In the genomic region with DNA sequence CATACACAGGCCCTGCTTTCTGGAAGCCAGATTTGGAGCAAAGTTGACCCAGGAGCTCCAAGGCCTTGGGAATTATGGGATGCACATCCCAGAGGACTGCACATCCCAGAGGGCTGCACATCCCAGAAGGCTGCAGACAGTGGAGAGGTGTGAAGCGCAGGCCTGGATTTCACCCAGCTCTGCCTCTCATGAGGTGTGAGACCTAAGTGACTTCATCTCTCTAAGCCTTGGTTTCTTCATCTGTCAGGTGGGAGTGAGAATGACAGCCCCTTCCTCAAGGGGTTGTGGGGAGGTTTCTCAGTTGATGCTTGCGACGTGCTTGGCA, we compare ENCODE assay signal across 32 cellular contexts.
"Had no signal": no experiment of that assay in that cellular context is flagged by ENCODE, and none has a peak within 500 bp of the region (broad histone marks: within the 10 kb centered on the region; RNA-seq: fewer than 3 reads in every experiment).

No MANE protein-coding gene starts in this region.

- DNase-seq: activated CD4-positive, alpha-beta memory T cell treated with anti-CD3 and anti-CD28 coated beads, Interleukin-2, amount 10 ng/mL, durations not matched to agents 7 days and 5 days; activated CD4-positive, alpha-beta T cell treated with anti-CD3 and anti-CD28 coated beads for 1 hour; activated CD4-positive, alpha-beta T cell treated with anti-CD3 and anti-CD28 coated beads for 36 hours; activated CD4-positive, alpha-beta T cell treated with anti-CD3 and anti-CD28 coated beads for 48 hours; activated CD4-positive, alpha-beta T cell treated with anti-CD3 and anti-CD28 coated beads, Interleukin-2, amount 10 ng/mL, durations not matched to agents 7 days and 5 days; activated CD4-positive, alpha-beta T cell treated with anti-CD3 and anti-CD28 coated beads, Interleukin-2, amount 50 U/mL, for 48 hours; activated CD4-positive, CD25-positive, alpha-beta regulatory T cell; activated CD8-positive, alpha-beta memory T cell treated with anti-CD3 and anti-CD28 coated beads for 24 hours; activated CD8-positive, alpha-beta memory T cell treated with anti-CD3 and anti-CD28 coated beads, Interleukin-2, amount 10 ng/mL, durations not matched to agents 7 days and 5 days; activated CD8-positive, alpha-beta memory T cell treated with anti-CD3 and anti-CD28 coated beads, Interleukin-2, amount 50 U/mL, for 48 hours; activated CD8-positive, alpha-beta T cell treated with anti-CD3 and anti-CD28 coated beads, Interleukin-2, amount 10 ng/mL, durations not matched to agents 7 days and 5 days; activated effector memory CD4-positive, alpha-beta T cell treated with Interleukin-2 at 50 U/mL for 16 hours; activated gamma-delta T cell; activated naive CD4-positive, alpha-beta T cell treated with anti-CD3 and anti-CD28 coated beads, Interleukin-2, amount 10 ng/mL, durations not matched to agents 7 days and 5 days; activated naive CD4-positive, alpha-beta T cell treated with Interleukin-2 at 50 U/mL for 16 hours; activated naive CD8-positive, alpha-beta T cell treated with anti-CD3 and anti-CD28 coated beads, Interleukin-2, amount 10 ng/mL, durations not matched to agents 7 days and 5 days; activated naive CD8-positive, alpha-beta T cell treated with anti-CD3 and anti-CD28 coated beads, Interleukin-2, amount 50 U/mL, for 24 hours; activated T-cell treated with anti-CD3 and anti-CD28 coated beads, Interleukin-2, amount 50 U/mL, for 24 hours; activated T-cell treated with anti-CD3 and anti-CD28 coated beads, Interleukin-2, amount 50 U/mL, for 48 hours; central memory CD4-positive, alpha-beta T cell; T-cell; T-helper 17 cell; T-helper 9 cell; WERI-Rb-1 had no signal

- H3K4me3 ChIP-seq: ascending aorta, cardiac muscle cell had no signal

- FAIRE-seq: TTC549 had no signal

- H3K27ac ChIP-seq: ascending aorta, cardiac muscle cell, WERI-Rb-1 had no signal

- H3K4me3 Mint-ChIP-seq: activated CD4-positive, alpha-beta memory T cell treated with anti-CD3 and anti-CD28 coated beads, Interleukin-2, amount 10 ng/mL, durations not matched to agents 7 days and 5 days; activated CD4-positive, alpha-beta T cell treated with anti-CD3 and anti-CD28 coated beads for 36 hours; activated CD4-positive, alpha-beta T cell treated with anti-CD3 and anti-CD28 coated beads, Interleukin-2, amount 10 ng/mL, durations not matched to agents 7 days and 5 days; activated CD8-positive, alpha-beta memory T cell treated with anti-CD3 and anti-CD28 coated beads, Interleukin-2, amount 10 ng/mL, durations not matched to agents 7 days and 5 days; activated CD8-positive, alpha-beta T cell treated with anti-CD3 and anti-CD28 coated beads, Interleukin-2, amount 10 ng/mL, durations not matched to agents 7 days and 5 days; activated naive CD4-positive, alpha-beta T cell treated with anti-CD3 and anti-CD28 coated beads, Interleukin-2, amount 10 ng/mL, durations not matched to agents 7 days and 5 days; activated naive CD8-positive, alpha-beta T cell; activated naive CD8-positive, alpha-beta T cell treated with anti-CD3 and anti-CD28 coated beads, Interleukin-2, amount 10 ng/mL, durations not matched to agents 7 days and 5 days; activated naive CD8-positive, alpha-beta T cell treated with anti-CD3 and anti-CD28 coated beads, Interleukin-2, amount 50 U/mL, for 24 hours; activated T-cell treated with anti-CD3 and anti-CD28 coated beads, Interleukin-2, amount 50 U/mL, for 24 hours; brain; T-cell; T-helper 17 cell; WTC11 had no signal

- H3K36me3 Mint-ChIP-seq: activated CD8-positive, alpha-beta memory T cell treated with anti-CD3 and anti-CD28 coated beads, Interleukin-2, amount 10 ng/mL, durations not matched to agents 7 days and 5 days; activated naive CD4-positive, alpha-beta T cell treated with anti-CD3 and anti-CD28 coated beads, Interleukin-2, amount 10 ng/mL, durations not matched to agents 7 days and 5 days; activated naive CD8-positive, alpha-beta T cell; activated naive CD8-positive, alpha-beta T cell treated with anti-CD3 and anti-CD28 coated beads, Interleukin-2, amount 10 ng/mL, durations not matched to agents 7 days and 5 days had no signal

- H3K27me3 Mint-ChIP-seq: activated CD4-positive, alpha-beta T cell treated with anti-CD3 and anti-CD28 coated beads, Interleukin-2, amount 10 ng/mL, durations not matched to agents 7 days and 5 days had no signal

- H3K27me3 ChIP-seq: ascending aorta, cardiac muscle cell had no signal

- H3K4me1 ChIP-seq: ascending aorta had no signal

- H3K4me1 Mint-ChIP-seq: activated CD4-positive, alpha-beta memory T cell treated with anti-CD3 and anti-CD28 coated beads, Interleukin-2, amount 10 ng/mL, durations not matched to agents 7 days and 5 days; activated CD4-positive, alpha-beta T cell treated with anti-CD3 and anti-CD28 coated beads for 36 hours; activated CD4-positive, alpha-beta T cell treated with anti-CD3 and anti-CD28 coated beads, Interleukin-2, amount 10 ng/mL, durations not matched to agents 7 days and 5 days; activated CD8-positive, alpha-beta memory T cell treated with anti-CD3 and anti-CD28 coated beads, Interleukin-2, amount 10 ng/mL, durations not matched to agents 7 days and 5 days; activated naive CD4-positive, alpha-beta T cell treated with anti-CD3 and anti-CD28 coated beads, Interleukin-2, amount 10 ng/mL, durations not matched to agents 7 days and 5 days; activated naive CD8-positive, alpha-beta T cell treated with anti-CD3 and anti-CD28 coated beads, Interleukin-2, amount 10 ng/mL, durations not matched to agents 7 days and 5 days; activated naive CD8-positive, alpha-beta T cell treated with anti-CD3 and anti-CD28 coated beads, Interleukin-2, amount 50 U/mL, for 24 hours; brain; T-cell; WTC11 had no signal

- ATAC-seq: activated CD4-positive, alpha-beta T cell treated with anti-CD3 and anti-CD28 coated beads for 36 hours; activated CD4-positive, CD25-positive, alpha-beta regulatory T cell treated with anti-CD3 and anti-CD28 coated beads, Interleukin-2, amount 50 U/mL, for 24 hours; activated CD8-positive, alpha-beta memory T cell treated with anti-CD3 and anti-CD28 coated beads, Interleukin-2, amount 10 ng/mL, durations not matched to agents 7 days and 5 days; activated CD8-positive, alpha-beta T cell treated with anti-CD3 and anti-CD28 coated beads, Interleukin-2, amount 10 ng/mL, durations not matched to agents 7 days and 5 days; activated naive CD8-positive, alpha-beta T cell treated with anti-CD3 and anti-CD28 coated beads, Interleukin-2, amount 50 U/mL, for 24 hours; T-cell; T-helper 17 cell; WTC11 had no signal

- H3K27ac Mint-ChIP-seq: activated CD4-positive, alpha-beta memory T cell treated with anti-CD3 and anti-CD28 coated beads, Interleukin-2, amount 10 ng/mL, durations not matched to agents 7 days and 5 days; activated CD4-positive, alpha-beta T cell treated with anti-CD3 and anti-CD28 coated beads for 36 hours; activated CD4-positive, alpha-beta T cell treated with anti-CD3 and anti-CD28 coated beads, Interleukin-2, amount 10 ng/mL, durations not matched to agents 7 days and 5 days; activated CD8-positive, alpha-beta memory T cell treated with anti-CD3 and anti-CD28 coated beads, Interleukin-2, amount 10 ng/mL, durations not matched to agents 7 days and 5 days; activated CD8-positive, alpha-beta T cell treated with anti-CD3 and anti-CD28 coated beads, Interleukin-2, amount 10 ng/mL, durations not matched to agents 7 days and 5 days; activated naive CD4-positive, alpha-beta T cell treated with anti-CD3 and anti-CD28 coated beads, Interleukin-2, amount 10 ng/mL, durations not matched to agents 7 days and 5 days; activated naive CD8-positive, alpha-beta T cell; activated naive CD8-positive, alpha-beta T cell treated with anti-CD3 and anti-CD28 coated beads, Interleukin-2, amount 10 ng/mL, durations not matched to agents 7 days and 5 days; activated naive CD8-positive, alpha-beta T cell treated with anti-CD3 and anti-CD28 coated beads, Interleukin-2, amount 50 U/mL, for 24 hours; activated T-cell treated with anti-CD3 and anti-CD28 coated beads, Interleukin-2, amount 50 U/mL, for 24 hours; activated T-helper 2 cell treated with anti-CD3 and anti-CD28 coated beads, Interferon-gamma antibody, Interleukin-2, Interleukin-4, amounts not matched to agents 10 μg/mL and 5 μg/mL and 100 μg/mL, durations not matched to agents 14 hours and 24 hours and 36 hours; T-cell; T-helper 17 cell; WTC11 had no signal

- H3K36me3 ChIP-seq: cardiac muscle cell, WERI-Rb-1 had no signal
